Comparison of ENCODE assay signal across 13 cellular contexts in the genomic region with DNA sequence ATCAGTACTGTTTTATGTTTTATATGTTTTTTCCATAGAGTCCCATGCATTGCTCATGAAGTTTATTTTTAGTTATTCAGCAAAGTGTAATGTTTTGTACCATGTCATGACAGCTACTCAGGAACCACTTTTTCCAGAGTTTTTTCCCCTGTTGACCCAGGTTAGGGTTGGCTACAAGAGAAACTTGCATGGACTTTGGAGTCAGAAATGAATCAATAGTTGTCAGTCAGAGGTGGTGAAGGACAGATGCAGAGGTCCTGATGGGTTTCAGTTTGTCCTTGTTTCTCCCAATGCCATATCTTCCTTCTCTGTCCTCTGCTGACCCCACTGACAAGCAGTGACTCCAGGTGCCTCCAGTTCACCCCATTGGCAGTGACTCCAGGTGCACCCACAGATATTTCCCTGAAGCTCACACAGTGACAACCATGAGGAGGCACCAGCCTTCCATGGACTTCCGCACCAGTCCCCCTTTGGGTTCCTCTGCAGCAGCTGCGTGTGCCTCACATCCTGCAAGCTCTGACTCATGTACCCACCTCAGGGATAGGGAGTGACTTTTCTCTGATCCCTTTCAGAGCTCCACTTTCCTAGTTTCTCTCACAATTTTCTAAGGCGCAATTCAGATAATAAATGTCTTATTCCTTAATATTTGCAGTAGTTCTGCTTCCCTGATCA.
A peak's percentile ranks its signal among the peaks of the same experiment; 100 is the strongest.
DNase-seq lines count a peak whose midpoint lies in the region; ATAC-seq and TF ChIP-seq lines count a peak whose summit lies in the region.
"Had no signal": no experiment of that assay in that cellular context is flagged by ENCODE, and none has a peak within 500 bp of the region (broad histone marks: within the 10 kb centered on the region; RNA-seq: fewer than 3 reads in every experiment).

No MANE protein-coding gene starts in this region.

- H3K9me3 Mint-ChIP-seq in HFFc6 = no peaks in the 10 kb centered on the region

- H3K27ac Mint-ChIP-seq in HFFc6 = no peak overlapping the region

- H3K27me3 Mint-ChIP-seq in HFFc6 (ENCODE audit: insufficient read depth) = no peaks in the 10 kb centered on the region

- no peaks in the 10 kb centered on the region for H4K20me1 ChIP-seq in SK-N-SH (ENCODE audit: insufficient read depth)

- ATAC-seq in GM18861 (IDR thresholded peaks at IDR 0.05; ENCODE audit: unreplicated experiment) (no peak), HG03342 (IDR thresholded peaks at IDR 0.05; ENCODE audit: unreplicated experiment) (no peak)
- ATAC-seq: left lung, upper lobe of right lung had no signal

- H3K4me3 ChIP-seq in SK-N-SH (ENCODE audit: low read depth in 2 of 2, low read length in 1 of 2) (no peak overlapping the region), foreskin fibroblast (ENCODE audit: low read depth in 1 of 2, low read length in 2 of 2) (no peak overlapping the region)
- no peak overlapping the region for H3K4me3 ChIP-seq in effector memory CD4-positive, alpha-beta T cell (ENCODE audit: insufficient read depth, low read depth, low read length, poor library complexity, severe bottlenecking)
- H3K4me3 ChIP-seq: left lung, upper lobe of right lung had no signal

- 59% methylated on average over 3 of the region's 3 CpGs for WGBS in SK-N-SH (ENCODE audit: low lambda C conversion rate)

- H3K4me3 Mint-ChIP-seq in HFFc6 = peak overlapping the region; percentile 60; the same call in 1 of the 2 replicates

- POLR2A ChIA-PET in SK-N-SH (lab: Yijun Ruan, JAX) = no interaction called here

- TF ChIP-seq RAD21 in SK-N-SH (IDR thresholded peaks at IDR 0.05; ENCODE audit: low read length) = no peak

- TF ChIP-seq CTCF in HFFc6 (IDR thresholded peaks at IDR 0.05) (no peak), SK-N-SH (IDR thresholded peaks at IDR 0.05) (no peak), foreskin fibroblast (IDR thresholded peaks at IDR 0.05; ENCODE audit: low read depth, low read length) (no peak)

- H3K36me3 ChIP-seq in SK-N-SH (replicated peaks in 1 of 2; ENCODE audit: control insufficient read depth in 1 of 2, insufficient read depth in 2 of 2, low read length in 1 of 2) = no peaks in the 10 kb centered on the region
- H3K36me3 ChIP-seq in effector memory CD4-positive, alpha-beta T cell (ENCODE audit: control insufficient read depth, insufficient read depth, low read length) = no peaks in the 10 kb centered on the region
- H3K36me3 ChIP-seq: left lung, upper lobe of right lung had no signal

- no peaks in the 10 kb centered on the region for H3K79me2 ChIP-seq in SK-N-SH (ENCODE audit: insufficient read depth)

- H3K9me2 ChIP-seq in SK-N-SH = no peaks in the 10 kb centered on the region

- H3K27ac ChIP-seq in SK-N-SH (ENCODE audit: low read depth in 2 of 2, low read length in 1 of 2) = no peak overlapping the region
- no peak overlapping the region for H3K27ac ChIP-seq in effector memory CD4-positive, alpha-beta T cell (ENCODE audit: insufficient read depth, low read length, poor library complexity, severe bottlenecking)
- H3K27ac ChIP-seq: left lung, upper lobe of right lung had no signal

- H2AFZ ChIP-seq in SK-N-SH (ENCODE audit: low read depth) = no peak overlapping the region

- DNase-seq in A172 (ENCODE audit: low spot score) (peak; percentile 60), HFFc6 (no peak), SK-N-SH (no peak), foreskin fibroblast (peak; percentile 4 to 47)
- no peak for DNase-seq in stimulated activated naive CD4-positive, alpha-beta T cell treated with Interleukin-2 at 50 U/mL for 16 hours (lab: John Stamatoyannopoulos, UW)
- no peak for DNase-seq in effector memory CD4-positive, alpha-beta T cell
- DNase-seq: activated CD4-positive, alpha-beta T cell treated with anti-CD3 and anti-CD28 coated beads, Interleukin-2, amount 50 U/mL, for 48 hours; DMS79 treated with DMSO at 0.1 percent for 48 hours; left lung; NCI-H1417; upper lobe of right lung had no signal

- TF ChIP-seq EP300 in SK-N-SH (IDR thresholded peaks at IDR 0.05; ENCODE audit: borderline replicate concordance in 1 of 2, low read depth in 1 of 2, low read length in 1 of 2) = no peak

- CTCF ChIA-PET in SK-N-SH (lab: Yijun Ruan, JAX) = no interaction called here

- no peak overlapping the region for H3K9ac ChIP-seq in SK-N-SH

- no peaks in the 10 kb centered on the region for H3K27me3 ChIP-seq in SK-N-SH (ENCODE audit: insufficient read depth)
- no peaks in the 10 kb centered on the region for H3K27me3 ChIP-seq in effector memory CD4-positive, alpha-beta T cell (replicated peaks; ENCODE audit: control insufficient read depth, insufficient read depth, low read length, poor library complexity, severe bottlenecking)
- H3K27me3 ChIP-seq: left lung, upper lobe of right lung had no signal

- H3K4me1 Mint-ChIP-seq in HFFc6 (ENCODE audit: low read depth) = peaks cover 8% of the 10 kb centered on the region

- no peaks in the 10 kb centered on the region for H3K9me3 ChIP-seq in SK-N-SH
- H3K9me3 ChIP-seq in effector memory CD4-positive, alpha-beta T cell (ENCODE audit: control insufficient read depth, low read length) = no peaks in the 10 kb centered on the region
- H3K9me3 ChIP-seq: left lung, upper lobe of right lung had no signal

- H3K4me2 ChIP-seq in SK-N-SH = peak overlapping the region; percentile 23; the same call in 1 of the 2 replicates

- no peaks in the 10 kb centered on the region for H3K36me3 Mint-ChIP-seq in HFFc6 (ENCODE audit: low read depth)

- H3F3A ChIP-seq in SK-N-SH (replicated peaks; ENCODE audit: insufficient read depth) = no peaks in the 10 kb centered on the region

- H3K4me1 ChIP-seq in SK-N-SH (ENCODE audit: control insufficient read depth in 1 of 2, insufficient read depth in 2 of 2, low read depth in 1 of 2, low read length in 1 of 2) = no peaks in the 10 kb centered on the region
- H3K4me1 ChIP-seq in effector memory CD4-positive, alpha-beta T cell (ENCODE audit: control insufficient read depth, insufficient read depth, low read length, poor library complexity, severe bottlenecking) = no peaks in the 10 kb centered on the region
- H3K4me1 ChIP-seq: left lung, upper lobe of right lung had no signal

TF ChIP-seq in SK-N-SH, 30 proteins besides CTCF, POLR2A, EP300 and RAD21:
- TF ChIP-seq FOXJ3 (CRISPR knock-in tag; IDR thresholded peaks at IDR 0.05) (no peak), MEF2A (IDR thresholded peaks at IDR 0.05; ENCODE audit: borderline replicate concordance, low read depth) (no peak), NRF1 (IDR thresholded peaks at IDR 0.05; ENCODE audit: low read depth, low read length) (no peak), GATA2 (CRISPR knock-in tag; IDR thresholded peaks at IDR 0.05) (no peak), TEAD4 (IDR thresholded peaks at IDR 0.05; ENCODE audit: borderline replicate concordance, insufficient read depth) (no peak)

Comparison
In these comparisons a context has a peak if more than half of its experiments do, and no peak if none do; other contexts are left out.
1. DNase-seq: peak in A172 (single experiment) and foreskin fibroblast (2 of 2); none in HFFc6 (single experiment), SK-N-SH (single experiment), stimulated activated naive CD4-positive, alpha-beta T cell treated with Interleukin-2 at 50 U/mL for 16 hours (single experiment) and effector memory CD4-positive, alpha-beta T cell (0 of 3).